1 cellular context compared by ENCODE assay signal in genomic region chr5:42811591-42812392, GRCh38.
TF ChIP-seq lines count a peak whose summit lies in the region.

Gene SELENOP (minus strand): TSS chr5:42811892. CDS start chr5:42808353, 3,539 bp downstream.

TF ChIP-seq in HepG2, 621 proteins besides CTCF, POLR2A, EP300 and RAD21 (continued from another document and continues in another):
- TF ChIP-seq CREM (IDR thresholded peaks at IDR 0.05) (peak; percentile 87), CREM (CRISPR knock-in tag; IDR thresholded peaks at IDR 0.05) (no peak), CEBPG (CRISPR knock-in tag; IDR thresholded peaks at IDR 0.05) (peak; percentile 77), GZF1 (CRISPR knock-in tag; IDR thresholded peaks at IDR 0.05) (no peak), ZNF564 (CRISPR knock-in tag; IDR thresholded peaks at IDR 0.05) (peak; percentile 84; the same call in 1 of the 2 replicates), ZNF546 (CRISPR knock-in tag; conservative IDR thresholded peaks at IDR 0.05) (no peak), IRF9 (CRISPR knock-in tag; IDR thresholded peaks at IDR 0.05; ENCODE audit: borderline replicate concordance) (no peak), ZNF589 (CRISPR knock-in tag; conservative IDR thresholded peaks at IDR 0.05) (no peak), SRF (IDR thresholded peaks at IDR 0.05; ENCODE audit: low read depth, low read length) (no peak), E2F1 (CRISPR knock-in tag; IDR thresholded peaks at IDR 0.05) (no peak), MEF2D (CRISPR knock-in tag; IDR thresholded peaks at IDR 0.05) (peak; percentile 94), ZNF451 (CRISPR knock-in tag; IDR thresholded peaks at IDR 0.05) (no peak), ISL2 (CRISPR knock-in tag; IDR thresholded peaks at IDR 0.05) (peak; percentile 88), KLF13 (CRISPR knock-in tag; IDR thresholded peaks at IDR 0.05) (no peak), ZNF550 (CRISPR knock-in tag; IDR thresholded peaks at IDR 0.05; ENCODE audit: borderline replicate concordance) (no peak), TRIM22 (IDR thresholded peaks at IDR 0.05) (no peak), MYPOP (CRISPR knock-in tag; IDR thresholded peaks at IDR 0.05) (no peak), KDM2A (CRISPR knock-in tag; IDR thresholded peaks at IDR 0.05; ENCODE audit: borderline replicate concordance, low read depth) (no peak; the same call in 1 of the 2 replicates), MLLT10 (CRISPR knock-in tag; IDR thresholded peaks at IDR 0.05) (peak; percentile 98), ETS1 (CRISPR knock-in tag; IDR thresholded peaks at IDR 0.05) (no peak), THRA (CRISPR knock-in tag; IDR thresholded peaks at IDR 0.05; ENCODE audit: borderline replicate concordance) (peak; percentile 80), ZNF205 (CRISPR knock-in tag; IDR thresholded peaks at IDR 0.05) (peak; percentile 60), ZNF230 (CRISPR knock-in tag; IDR thresholded peaks at IDR 0.05) (no peak), NR2F1 (CRISPR knock-in tag; IDR thresholded peaks at IDR 0.05) (peak; percentile 73 to 75), ADNP (CRISPR knock-in tag; IDR thresholded peaks at IDR 0.05) (no peak), TEAD2 (CRISPR knock-in tag; IDR thresholded peaks at IDR 0.05) (no peak), MZF1 (CRISPR knock-in tag; IDR thresholded peaks at IDR 0.05; ENCODE audit: borderline replicate concordance) (no peak), ZBTB4 (CRISPR knock-in tag; IDR thresholded peaks at IDR 0.05; ENCODE audit: borderline replicate concordance) (no peak), DMTF1 (CRISPR knock-in tag; IDR thresholded peaks at IDR 0.05) (no peak), MED8 (CRISPR knock-in tag; IDR thresholded peaks at IDR 0.05; ENCODE audit: insufficient replicate concordance) (peak; percentile 98), ZNF790 (CRISPR knock-in tag; IDR thresholded peaks at IDR 0.05; ENCODE audit: borderline replicate concordance) (peak; percentile 33; the same call in 1 of the 2 replicates), NFIB (CRISPR knock-in tag; IDR thresholded peaks at IDR 0.05; ENCODE audit: borderline replicate concordance) (no peak), MTERF4 (CRISPR knock-in tag; IDR thresholded peaks at IDR 0.05) (no peak), SOX6 (IDR thresholded peaks at IDR 0.05) (no peak), SOX6 (CRISPR knock-in tag; IDR thresholded peaks at IDR 0.05) (peak; percentile 95), KDM1A (CRISPR knock-in tag; IDR thresholded peaks at IDR 0.05) (0 out of 2 replicates have a peak, but pooled peaks have one; percentile 63), ETV6 (CRISPR knock-in tag; conservative IDR thresholded peaks at IDR 0.05) (peak; percentile 81; the same call in 1 of the 2 replicates), DNMT1 (CRISPR knock-in tag; IDR thresholded peaks at IDR 0.05) (no peak), DNMT3B (CRISPR knock-in tag; conservative IDR thresholded peaks at IDR 0.05) (peak; percentile 74; the same call in 1 of the 2 replicates), ZNF367 (CRISPR knock-in tag; IDR thresholded peaks at IDR 0.05; ENCODE audit: borderline replicate concordance) (no peak), GATAD2A (CRISPR knock-in tag; IDR thresholded peaks at IDR 0.05) (peak; percentile 92), ZNF562 (CRISPR knock-in tag; IDR thresholded peaks at IDR 0.05; ENCODE audit: borderline replicate concordance) (no peak), SAFB2 (CRISPR knock-in tag; IDR thresholded peaks at IDR 0.05; ENCODE audit: borderline replicate concordance, low read depth) (peak; percentile 62; the same call in 1 of the 2 replicates)
